ENCODE assay signal across 19 cellular contexts in genomic region chr4:24966076-24966475, GRCh38. TPM values are rescaled to one million over a fixed set of nuclear protein-coding genes. Genes with fewer than 3 reads are reported as not detected.
A peak's percentile ranks its signal among the peaks of the same experiment; 100 is the strongest.
DNase-seq lines count a peak whose midpoint lies in the region; TF ChIP-seq lines count a peak whose summit lies in the region.
"Had no signal": no experiment of that assay in that cellular context is flagged by ENCODE, and none has a peak within 500 bp of the region (broad histone marks: within the 10 kb centered on the region; RNA-seq: fewer than 3 reads in every experiment).

No MANE protein-coding gene starts in this region.

- H3K18ac ChIP-seq in H9 (ENCODE audit: insufficient read length, low read depth, low read length) (no peak overlapping the region), trophoblast cell (ENCODE audit: low read length) (peak overlapping the region; percentile 41)

- no CpG with 5 or more reads among the region's 7 CpGs for WGBS in H9 (ENCODE audit: extremely low coverage, insufficient read length, low lambda C conversion rate)
- 80 to 82% methylated on average over 7 of the region's 7 CpGs for WGBS in endodermal cell (ENCODE audit: insufficient coverage in 1 of 2, insufficient read length in 1 of 2), 2 experiments
- no CpG with 5 or more reads among the region's 7 CpGs for WGBS in trophoblast cell (ENCODE audit: extremely low coverage, insufficient coverage, insufficient read length)

- H3K4me3 Mint-ChIP-seq in H9 (no peak overlapping the region), endodermal cell (no peak overlapping the region)
- H3K4me3 Mint-ChIP-seq: GM23338, HFFc6 had no signal

- no peak overlapping the region for H3K27ac Mint-ChIP-seq in H9
- H3K27ac Mint-ChIP-seq in endodermal cell = no peak overlapping the region
- H3K27ac Mint-ChIP-seq: CD4-positive, alpha-beta memory T cell; GM23338; HFFc6 had no signal

- H3K4me2 ChIP-seq in H9 (ENCODE audit: insufficient read depth, insufficient read length, low read length) = no peak overlapping the region
- no peak overlapping the region for H3K4me2 ChIP-seq in trophoblast cell (ENCODE audit: low read length)
- H3K4me2 ChIP-seq: A549, GM23338 had no signal

- H4K12ac ChIP-seq in trophoblast cell (ENCODE audit: low read depth, low read length) = no peak overlapping the region

- H3K4me3 ChIP-seq in endodermal cell (ENCODE audit: low read length) (peak overlapping the region; percentile 58), trophoblast cell (ENCODE audit: low read depth, low read length) (no peak overlapping the region)
- H3K4me3 ChIP-seq: A549, GM23338, HAP-1 had no signal

- H3K4me1 ChIP-seq in H9 (ENCODE audit: insufficient read depth, low read length) = no peaks in the 10 kb centered on the region
- H3K4me1 ChIP-seq in endodermal cell (ENCODE audit: control insufficient read depth, insufficient read depth, low read length) = no peaks in the 10 kb centered on the region
- no peaks in the 10 kb centered on the region for H3K4me1 ChIP-seq in trophoblast cell (ENCODE audit: control insufficient read depth in 1 of 2, insufficient read depth in 2 of 2, low read length in 2 of 2)
- H3K4me1 ChIP-seq: A549, BE2C, HAP-1 had no signal

- H4K91ac ChIP-seq in H9 (ENCODE audit: insufficient read length, low read depth, low read length) (no peak overlapping the region), trophoblast cell (ENCODE audit: low read depth, low read length) (peak overlapping the region; percentile 11)

- no peak overlapping the region for H3K23ac ChIP-seq in H9 (ENCODE audit: insufficient read length, low read depth, low read length)
- no peak overlapping the region for H3K23ac ChIP-seq in trophoblast cell (ENCODE audit: low read length)

- H3K4ac ChIP-seq in H9 (ENCODE audit: low read depth, low read length) = no peak overlapping the region
- no peak overlapping the region for H3K4ac ChIP-seq in trophoblast cell (ENCODE audit: low read depth, low read length)

- no peak overlapping the region for H4K5ac ChIP-seq in H9 (ENCODE audit: insufficient read length, low read depth, low read length)

- no peak overlapping the region for H3T11ph ChIP-seq in H9 (ENCODE audit: low read length)

- H3K36me3 ChIP-seq in endodermal cell (ENCODE audit: control insufficient read depth, insufficient read depth, low read length) (no peaks in the 10 kb centered on the region), trophoblast cell (ENCODE audit: control insufficient read depth in 1 of 2, insufficient read depth in 2 of 2, low read length in 2 of 2) (peaks cover 0 to 3% of the 10 kb centered on the region in 2 experiments)
- H3K36me3 ChIP-seq: BE2C, HAP-1 had no signal

- TF ChIP-seq CTCF in H9 (conservative IDR thresholded peaks at IDR 0.05) (no peak), endodermal cell (conservative IDR thresholded peaks at IDR 0.05) (no peak)

- H2BK12ac ChIP-seq in H9 (ENCODE audit: insufficient read length, low read depth, low read length) (no peak overlapping the region), trophoblast cell (ENCODE audit: low read length) (no peak overlapping the region)

- no peak overlapping the region for H2AFZ ChIP-seq in H9 (ENCODE audit: low read length)
- no peak overlapping the region for H2AFZ ChIP-seq in trophoblast cell (ENCODE audit: insufficient read depth, low read length, poor library complexity)
- H2AFZ ChIP-seq: GM23338 had no signal

- H3K27me3 Mint-ChIP-seq in H9 (ENCODE audit: low read depth) (peaks cover 4% of the 10 kb centered on the region), endodermal cell (ENCODE audit: insufficient read depth) (peaks cover 1% of the 10 kb centered on the region)
- H3K27me3 Mint-ChIP-seq: CD4-positive, alpha-beta memory T cell had no signal

- no peak overlapping the region for H2AK5ac ChIP-seq in H9 (ENCODE audit: insufficient read length, low read length)
- no peak overlapping the region for H2AK5ac ChIP-seq in trophoblast cell (ENCODE audit: low read length)

- intact Hi-C loops in cardiac septum (cut with DNase I) = no loop called here

- peak; percentile 15 for DNase-seq in H9
- DNase-seq in endodermal cell = peak; percentile 13
- no peak for DNase-seq in trophoblast cell
- DNase-seq in activated effector memory CD4-positive, alpha-beta T cell treated with Interleukin-2 at 50 U/mL for 16 hours = no peak
- DNase-seq in cardiac septum (ENCODE audit: low spot score) = no peak
- DNase-seq in NCI-H345 treated with DMSO at 0.1 percent for 48 hours (lab: John Stamatoyannopoulos, UW; ENCODE audit: unreplicated experiment) = no peak
- DNase-seq: 8988T, AML-193, BE2C, C1 segment of cervical spinal cord, Calu3, DMS79 treated with DMSO at 0.1 percent for 48 hours, GF-D8, HFFc6 had no signal

- H3K14ac ChIP-seq in H9 (ENCODE audit: insufficient read depth, low read length) (no peak overlapping the region), trophoblast cell (ENCODE audit: low read length) (no peak overlapping the region)

- H2BK120ac ChIP-seq in H9 (ENCODE audit: low read depth, low read length, poor library complexity, severe bottlenecking) (no peak overlapping the region), trophoblast cell (ENCODE audit: insufficient read depth, low read length, poor library complexity) (no peak overlapping the region)

- H3K36me3 Mint-ChIP-seq in H9 (ENCODE audit: insufficient read depth in 1 of 3, low read depth in 3 of 3) (peaks cover 11 to 40% (median 30%) of the 10 kb centered on the region in 3 experiments), endodermal cell (ENCODE audit: low read depth) (no peaks in the 10 kb centered on the region)
- H3K36me3 Mint-ChIP-seq: CD4-positive, alpha-beta memory T cell had no signal

- H3K79me2 ChIP-seq in H9 (ENCODE audit: insufficient read depth, low read length) (no peaks in the 10 kb centered on the region), trophoblast cell (ENCODE audit: control insufficient read depth, insufficient read depth, low read length, poor library complexity) (no peaks in the 10 kb centered on the region)

- no peaks in the 10 kb centered on the region for H3K27me3 ChIP-seq in H9 (ENCODE audit: insufficient read depth, low read length)
- no peaks in the 10 kb centered on the region for H3K27me3 ChIP-seq in endodermal cell (ENCODE audit: control insufficient read depth, insufficient read depth, low read length, poor library complexity, severe bottlenecking)
- H3K27me3 ChIP-seq in trophoblast cell (ENCODE audit: insufficient read depth, low read length) = no peaks in the 10 kb centered on the region
- H3K27me3 ChIP-seq: BE2C had no signal

- no peak overlapping the region for H3K56ac ChIP-seq in H9 (ENCODE audit: insufficient read length, low read depth, low read length)

- H3K79me1 ChIP-seq in H9 (ENCODE audit: insufficient read depth, low read depth, low read length, poor library complexity, severe bottlenecking) (no peaks in the 10 kb centered on the region), trophoblast cell (ENCODE audit: low read length) (no peaks in the 10 kb centered on the region)

- no peak overlapping the region for H2BK15ac ChIP-seq in H9 (ENCODE audit: low read depth, low read length)

- no peaks in the 10 kb centered on the region for H3K4me1 Mint-ChIP-seq in H9
- H3K4me1 Mint-ChIP-seq in endodermal cell = no peaks in the 10 kb centered on the region
- H3K4me1 Mint-ChIP-seq: CD4-positive, alpha-beta memory T cell; GM23338 had no signal

- H2BK20ac ChIP-seq in H9 (ENCODE audit: low read depth, low read length, poor library complexity, severe bottlenecking) = no peak overlapping the region

- H3K9ac ChIP-seq in H9 (ENCODE audit: extremely low read depth, insufficient read length, low read length) = no peak overlapping the region
- no peak overlapping the region for H3K9ac ChIP-seq in endodermal cell (ENCODE audit: extremely low read depth, low read length, poor library complexity, severe bottlenecking)
- H3K9ac ChIP-seq in trophoblast cell (ENCODE audit: low read length) = no peak overlapping the region

- no peak overlapping the region for H4K8ac ChIP-seq in H9 (replicated peaks; ENCODE audit: insufficient read length, low read depth, low read length)
- no peak overlapping the region for H4K8ac ChIP-seq in trophoblast cell (ENCODE audit: low read depth, low read length)

- H3K9me3 ChIP-seq in H9 (ENCODE audit: control insufficient read depth, low read depth, low read length) = peaks cover 13% of the 10 kb centered on the region
- peaks cover 28% of the 10 kb centered on the region for H3K9me3 ChIP-seq in endodermal cell (ENCODE audit: control insufficient read depth, low read length)
- H3K9me3 ChIP-seq in trophoblast cell (ENCODE audit: insufficient read depth, low read depth, low read length) = peaks cover 19% of the 10 kb centered on the region
- H3K9me3 ChIP-seq: BE2C had no signal

- no peak overlapping the region for H3K27ac ChIP-seq in H9 (ENCODE audit: insufficient read length, low read depth, low read length)
- no peak overlapping the region for H3K27ac ChIP-seq in endodermal cell (ENCODE audit: low read depth, low read length)
- H3K27ac ChIP-seq in trophoblast cell (ENCODE audit: low read depth, low read length) = no peak overlapping the region
- H3K27ac ChIP-seq: A549 had no signal

- H2BK5ac ChIP-seq in H9 (ENCODE audit: insufficient read length, low read length) = no peak overlapping the region
- no peak overlapping the region for H2BK5ac ChIP-seq in trophoblast cell (ENCODE audit: low read depth, low read length, poor library complexity)

- H3K23me2 ChIP-seq in H9 (ENCODE audit: insufficient read length, low read depth, low read length, poor library complexity, severe bottlenecking) = no peaks in the 10 kb centered on the region

- H3K9me3 Mint-ChIP-seq in H9 (peaks cover 40 to 42% of the 10 kb centered on the region in 2 experiments), endodermal cell (peaks cover 37% of the 10 kb centered on the region)
- H3K9me3 Mint-ChIP-seq: HFFc6 had no signal

- no peaks in the 10 kb centered on the region for H4K20me1 ChIP-seq in H9 (ENCODE audit: control insufficient read depth, insufficient read depth, insufficient read length)

RNA-seq across cellular contexts. Expression of gene CCDC149, which starts 53.2 kb away (rescaled TPM):
- total RNA-seq in H9 (2021) (4.5 and 5.0 TPM in 2 replicates), endodermal cell (1 to 10 TPM; 4.9 to 5.5 TPM), cardiac septum (11.7 TPM)
- polyA plus RNA-seq in endodermal cell (2013, experiment 1 of 2) = 6.8 TPM
- polyA plus RNA-seq in endodermal cell (2013, experiment 2 of 2) = 5.8 TPM
- 4.3 and 4.4 TPM in 2 replicates for polyA plus RNA-seq in trophoblast cell (2013)
- total RNA-seq: G401 had no signal

Comparison
In these comparisons a context has a peak if more than half of its experiments do, and no peak if none do; other contexts are left out.
1. DNase-seq: peak in H9 (single experiment) and endodermal cell (single experiment); none in trophoblast cell (0 of 2), activated effector memory CD4-positive, alpha-beta T cell treated with Interleukin-2 at 50 U/mL for 16 hours (single experiment), cardiac septum (single experiment) and NCI-H345 treated with DMSO at 0.1 percent for 48 hours (single experiment).